Comparison of ENCODE assay signal across 8 cellular contexts in the genomic region with DNA sequence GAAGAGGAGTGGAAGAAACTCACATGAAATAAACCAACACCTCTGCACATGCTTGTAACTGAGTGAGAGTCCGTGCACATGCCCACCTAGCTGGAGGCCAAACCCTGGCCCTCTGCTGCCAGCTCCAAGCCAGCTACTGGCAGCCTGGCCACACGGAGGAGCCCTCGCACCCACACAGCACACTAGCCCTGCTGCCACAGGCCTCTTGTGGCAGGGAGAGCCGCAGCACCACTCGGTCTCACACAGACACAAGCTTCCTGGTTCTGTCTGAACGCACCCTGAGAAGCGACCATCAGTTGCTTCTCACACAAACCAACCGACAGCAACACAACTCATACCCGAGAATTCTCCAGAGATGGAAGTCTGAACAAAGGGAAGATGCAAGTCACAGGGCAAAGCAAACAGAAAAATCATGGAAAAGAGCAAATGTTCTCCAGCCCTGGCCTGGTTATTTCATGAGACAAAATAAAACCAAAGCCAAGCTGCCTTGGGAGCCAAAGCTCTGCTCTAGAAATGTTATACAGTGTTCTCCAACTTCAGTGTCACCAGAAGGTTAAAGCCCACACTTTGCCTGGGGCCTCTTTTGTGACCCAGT.
DNase-seq lines count a peak whose midpoint lies in the region; ATAC-seq lines count a peak whose summit lies in the region.

No MANE protein-coding gene starts in this region.

- no peaks in the 10 kb centered on the region for H3K9me3 ChIP-seq in CD8-positive, alpha-beta memory T cell (ENCODE audit: low read length)

- POLR2A ChIA-PET in CD8-positive, alpha-beta memory T cell (lab: Charles Lee): interaction anchor here (0.5 to 1.3 kb wide), 3 partner anchors 66 to 1120 kb away, joined by 3 to 4 read pairs (median 4); a partner anchor contains a TSS

- no peaks in the 10 kb centered on the region for H3K36me3 ChIP-seq in CD8-positive, alpha-beta memory T cell (ENCODE audit: insufficient read depth, low read length)

- peak overlapping the region; percentile 30 for H3K4me3 ChIP-seq in CD8-positive, alpha-beta memory T cell (ENCODE audit: low read length)

- H3K27ac Mint-ChIP-seq in CD8-positive, alpha-beta memory T cell: peak overlapping the region; percentile 77 to 98 (median 94)

- H3K9me3 Mint-ChIP-seq in CD8-positive, alpha-beta memory T cell: no peaks in the 10 kb centered on the region

- no peak overlapping the region for H3K27ac ChIP-seq in CD8-positive, alpha-beta memory T cell (ENCODE audit: low read depth, low read length)

- peaks cover 20% of the 10 kb centered on the region for H3K4me1 ChIP-seq in CD8-positive, alpha-beta memory T cell (ENCODE audit: insufficient read depth, low read length)

- H3K36me3 Mint-ChIP-seq in CD8-positive, alpha-beta memory T cell: no peaks in the 10 kb centered on the region

- peak; percentile 8 to 69 (median 48) for DNase-seq in CD8-positive, alpha-beta memory T cell
- DNase-seq in RKO (ENCODE audit: low spot score) (peak; percentile 68), head of caudate nucleus (peak in 41 of 42 donors; percentile 55 to 87 (median 74)), T1000 (lab: John Stamatoyannopoulos, UW) (no peak)
- DNase-seq in activated effector memory CD4-positive, alpha-beta T cell treated with anti-CD3 and anti-CD28 coated beads, Interleukin-2, amount 50 U/mL, for 16 hours: peak; percentile 81
- peak; percentile 34 to 59 for DNase-seq in stimulated activated CD4-positive, alpha-beta T cell treated with anti-CD3 and anti-CD28 coated beads, Interleukin-12 subunit alpha, Interleukin-12 subunit beta, amount 100 ng/mL, for 24 hours (ENCODE audit: low read depth in 2 of 2)

- peak overlapping the region; percentile 63 to 86 (median 81) for H3K4me3 Mint-ChIP-seq in CD8-positive, alpha-beta memory T cell

- ATAC-seq in GM19328 (IDR thresholded peaks at IDR 0.05; ENCODE audit: unreplicated experiment) (peak; percentile 84), HG03442 (IDR thresholded peaks at IDR 0.05; ENCODE audit: unreplicated experiment) (peak; percentile 95)

- intact Hi-C loops in head of caudate nucleus (cut with DNase I): no loop called here

- peaks cover 0 to 6% of the 10 kb centered on the region in 2 donors for H3K27me3 Mint-ChIP-seq in CD8-positive, alpha-beta memory T cell

- CTCF ChIA-PET in CD8-positive, alpha-beta memory T cell (lab: Charles Lee): interaction anchor here (0.8 to 2.0 kb wide), 9 partner anchors 9 to 469 kb away, joined by 3 to 7 read pairs (median 3); no protein-coding TSS in a partner anchor

- H3K27me3 ChIP-seq in CD8-positive, alpha-beta memory T cell (ENCODE audit: insufficient read depth, low read length, poor library complexity, severe bottlenecking): no peaks in the 10 kb centered on the region

- H3K4me1 Mint-ChIP-seq in CD8-positive, alpha-beta memory T cell: peaks cover 13 to 18% (median 15%) of the 10 kb centered on the region in 3 donors
